ENCODE assay signal across 18 cellular contexts in genomic region chr1:21654209-21654608, GRCh38.
"Had no signal": no experiment of that assay in that cellular context is flagged by ENCODE, and none has a peak within 500 bp of the region (broad histone marks: within the 10 kb centered on the region; RNA-seq: fewer than 3 reads in every experiment).

No MANE protein-coding gene starts in this region.

- H3K4me3 ChIP-seq: esophagus muscularis mucosa, gastrocnemius medialis, heart right ventricle, spleen, thoracic aorta had no signal

- H3K9me3 ChIP-seq: esophagus muscularis mucosa, gastrocnemius medialis, heart right ventricle, neutrophil, spleen, thoracic aorta had no signal

- H3K4me1 ChIP-seq: gastrocnemius medialis had no signal

- ATAC-seq: effector memory CD8-positive, alpha-beta T cell; gastrocnemius medialis; heart right ventricle; left colon; left ventricle myocardium superior; stimulated activated memory B cell treated with anti-CD40 and anti-IgM and Interleukin-4, amounts not matched to agents 10 μg/mL and 1 μg/mL and 100 μg/mL, for 72 hours had no signal

- H3K36me3 ChIP-seq: esophagus muscularis mucosa, gastrocnemius medialis, heart right ventricle, neutrophil, spleen, thoracic aorta had no signal

- H3K27ac ChIP-seq: epithelial cell of prostate, esophagus muscularis mucosa, gastrocnemius medialis, heart right ventricle, neutrophil, spleen, thoracic aorta had no signal

- DNase-seq: cortex of kidney; effector memory CD8-positive, alpha-beta T cell; gastrocnemius medialis; heart right ventricle; left colon; left ventricle myocardium superior; mesendoderm; naive B cell; spleen; stimulated activated CD4-positive, alpha-beta T cell treated with anti-CD3 and anti-CD28 coated beads, Interleukin-15, amount 100 ng/mL, for 24 hours; stimulated activated CD4-positive, alpha-beta T cell treated with anti-CD3 and anti-CD28 coated beads, Interleukin-1b, Interleukin-23, amount 100 ng/mL, for 48 hours; stimulated activated CD4-positive, alpha-beta T cell treated with anti-CD3 and anti-CD28 coated beads, Interleukin-4, amount 100 ng/mL, for 24 hours; trophoblast cell had no signal
